In the genomic region with DNA sequence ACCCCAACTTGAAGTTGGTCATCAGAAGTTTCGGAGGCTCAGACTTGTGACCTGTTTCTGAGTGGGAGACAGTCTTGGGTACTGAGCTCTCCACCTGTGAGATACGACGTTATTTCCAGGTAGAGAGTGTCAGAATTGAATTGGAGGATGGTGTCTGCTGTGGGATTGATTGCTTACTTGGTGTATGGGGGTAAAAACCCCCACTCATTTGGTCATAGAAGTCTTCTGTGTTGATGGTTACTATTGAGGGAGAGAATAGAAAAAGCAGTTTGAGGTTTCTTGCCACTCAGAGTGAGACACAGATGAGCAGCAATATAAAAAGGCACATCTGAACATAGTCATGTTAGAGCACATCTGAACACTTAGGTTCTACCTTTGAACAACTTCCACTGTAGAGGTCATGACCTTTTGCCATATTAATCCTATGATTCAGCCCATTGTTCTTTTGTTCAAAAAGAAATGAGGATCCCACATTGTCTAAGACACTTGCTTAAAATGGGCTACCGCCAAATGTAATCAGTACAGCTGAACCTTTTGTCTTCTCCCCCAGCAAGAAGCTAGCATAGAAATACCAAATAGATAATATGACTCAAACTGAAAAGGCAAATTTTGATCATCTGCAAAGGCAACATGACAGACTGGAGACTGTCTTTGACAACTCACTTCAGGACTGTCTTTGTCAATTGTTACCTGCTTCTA, we compare ENCODE assay signal across 9 cellular contexts.
DNase-seq lines count a peak whose midpoint lies in the region; ATAC-seq and FAIRE-seq lines count a peak whose summit lies in the region.
"Had no signal": no experiment of that assay in that cellular context is flagged by ENCODE, and none has a peak within 500 bp of the region (broad histone marks: within the 10 kb centered on the region; RNA-seq: fewer than 3 reads in every experiment).

No MANE protein-coding gene starts in this region.

- H3K4me3 Mint-ChIP-seq in activated naive CD8-positive, alpha-beta T cell = peak overlapping the region; percentile 79

- no peaks in the 10 kb centered on the region for H3K9me3 Mint-ChIP-seq in activated naive CD8-positive, alpha-beta T cell (ENCODE audit: low read depth)

- no peaks in the 10 kb centered on the region for H3K27me3 Mint-ChIP-seq in activated naive CD8-positive, alpha-beta T cell

- H3K4me1 Mint-ChIP-seq in activated naive CD8-positive, alpha-beta T cell (ENCODE audit: low read depth) = peaks cover 63% of the 10 kb centered on the region

- H3K27ac Mint-ChIP-seq in activated naive CD8-positive, alpha-beta T cell = peak overlapping the region; percentile 98

- peak; percentile 66 for ATAC-seq in GM18508 (IDR thresholded peaks at IDR 0.05; ENCODE audit: insufficient read depth, unreplicated experiment)
- ATAC-seq in GM19467 (IDR thresholded peaks at IDR 0.05; ENCODE audit: unreplicated experiment) = peak; percentile 50
- peak; percentile 54 for ATAC-seq in HG03103 (IDR thresholded peaks at IDR 0.05; ENCODE audit: low read depth, unreplicated experiment)
- ATAC-seq: pancreas had no signal

- FAIRE-seq in HTR-8/SVneo (lab: Jason Lieb, UNC) = no peak
- FAIRE-seq: pancreas had no signal

- DNase-seq in HTR-8/SVneo (ENCODE audit: insufficient read length, low spot score) (no peak), NCI-H1092 (lab: John Stamatoyannopoulos, UW) (no peak), DMS 273 treated with DMSO at 0.1 percent for 48 hours (lab: John Stamatoyannopoulos, UW) (no peak), NCI-H1694 (lab: John Stamatoyannopoulos, UW) (no peak)
- DNase-seq: pancreas had no signal

- peaks cover 3% of the 10 kb centered on the region for H3K36me3 Mint-ChIP-seq in activated naive CD8-positive, alpha-beta T cell
